8 cellular contexts compared by ENCODE assay signal in genomic region chr1:225746361-225747179, GRCh38. TPM values are rescaled to one million over a fixed set of nuclear protein-coding genes. Genes with fewer than 3 reads are reported as not detected.
DNase-seq lines count a peak whose midpoint lies in the region; ATAC-seq and TF ChIP-seq lines count a peak whose summit lies in the region.

No MANE protein-coding gene starts in this region.

- H3K9me2 ChIP-seq in hepatocyte (replicated peaks; ENCODE audit: insufficient read depth): no peaks in the 10 kb centered on the region

- H3K4me1 Mint-ChIP-seq in CD8-positive, alpha-beta T cell (ENCODE audit: low read depth): no peaks in the 10 kb centered on the region

- H3K9me3 Mint-ChIP-seq in CD8-positive, alpha-beta T cell: no peaks in the 10 kb centered on the region

- peak overlapping the region; percentile 60 for H2AFZ ChIP-seq in hepatocyte

- POLR2A ChIA-PET in BJ (lab: Charles Lee): interaction anchor here (0.7 kb wide), 1 partner anchor 224 kb away, joined by 3 read pairs; no protein-coding TSS in a partner anchor
- POLR2A ChIA-PET in CD8-positive, alpha-beta T cell (lab: Charles Lee): no interaction called here

- H3K36me3 ChIP-seq in BJ (ENCODE audit: control insufficient read depth, insufficient read depth, low read length) (no peaks in the 10 kb centered on the region), hepatocyte (replicated peaks; ENCODE audit: insufficient read depth, low read depth) (no peaks in the 10 kb centered on the region)
- H3K36me3 ChIP-seq in CD8-positive, alpha-beta T cell (ENCODE audit: insufficient read depth, low read length): no peaks in the 10 kb centered on the region

- no peaks in the 10 kb centered on the region for H3K27me3 Mint-ChIP-seq in CD8-positive, alpha-beta T cell (ENCODE audit: low read depth)

- WGBS in hepatocyte (ENCODE audit: low lambda C conversion rate, missing lambda C conversion rate): 39% methylated on average over 18 of the region's 18 CpGs

- no peak overlapping the region for H3K4me3 Mint-ChIP-seq in CD8-positive, alpha-beta T cell

- H3K4me3 ChIP-seq in BJ (ENCODE audit: low read depth, low read length) (peak overlapping the region; percentile 32), hepatocyte (peak overlapping the region; percentile 23), retinal pigment epithelial cell (ENCODE audit: low read length) (peak overlapping the region; percentile 33)
- no peak overlapping the region for H3K4me3 ChIP-seq in CD8-positive, alpha-beta T cell (ENCODE audit: low read depth, low read length)

- peaks cover 5% of the 10 kb centered on the region for H3K4me1 ChIP-seq in hepatocyte (ENCODE audit: insufficient read depth)
- no peaks in the 10 kb centered on the region for H3K4me1 ChIP-seq in CD8-positive, alpha-beta T cell (ENCODE audit: insufficient read depth, low read length)

- ATAC-seq in CD8-positive, alpha-beta T cell: no peak
- ATAC-seq in HG02763 (IDR thresholded peaks at IDR 0.05; ENCODE audit: unreplicated experiment) (no peak), HG03108 (IDR thresholded peaks at IDR 0.05; ENCODE audit: unreplicated experiment) (no peak)

- peak overlapping the region; percentile 81 for H3K4me2 ChIP-seq in hepatocyte

- intact Hi-C loops in CD8-positive, alpha-beta T cell (cut with DNase I, micrococcal nuclease): loop anchor here in 1 of 2 experiments (10.0 kb wide), 1 partner anchor 392 kb away; no protein-coding TSS in a partner anchor

- no peaks in the 10 kb centered on the region for H3K9me3 ChIP-seq in hepatocyte (ENCODE audit: low read depth)
- no peaks in the 10 kb centered on the region for H3K9me3 ChIP-seq in CD8-positive, alpha-beta T cell (ENCODE audit: low read length)

- no peaks in the 10 kb centered on the region for H3K27me3 ChIP-seq in BJ (ENCODE audit: control insufficient read depth, insufficient read depth, low read length)
- no peaks in the 10 kb centered on the region for H3K27me3 ChIP-seq in hepatocyte
- H3K27me3 ChIP-seq in CD8-positive, alpha-beta T cell (ENCODE audit: insufficient read depth, low read length): no peaks in the 10 kb centered on the region

- H3K27ac ChIP-seq in hepatocyte: peak overlapping the region; percentile 95
- H3K27ac ChIP-seq in CD8-positive, alpha-beta T cell (ENCODE audit: low read depth, low read length): no peak overlapping the region

- TF ChIP-seq CTCF in BJ (IDR thresholded peaks at IDR 0.05; ENCODE audit: insufficient read depth, low read depth, low read length): peak; percentile 28; the same call in 1 of the 2 replicates
- no peak for TF ChIP-seq CTCF in hepatocyte (IDR thresholded peaks at IDR 0.05; ENCODE audit: poor library complexity)
- TF ChIP-seq CTCF in retinal pigment epithelial cell (conservative IDR thresholded peaks at IDR 0.05; ENCODE audit: low read depth, low read length): peak; percentile 1
- TF ChIP-seq CTCF in CD8-positive, alpha-beta T cell (IDR thresholded peaks at IDR 0.05): no peak

- H3K36me3 Mint-ChIP-seq in CD8-positive, alpha-beta T cell: no peaks in the 10 kb centered on the region

- no peak overlapping the region for H3K27ac Mint-ChIP-seq in CD8-positive, alpha-beta T cell

- CTCF ChIA-PET in BJ (lab: Yijun Ruan, JAX): interaction anchor here (0.8 to 2.7 kb wide), 5 partner anchors 10 to 183 kb away, joined by 3 to 8 read pairs (median 4); no protein-coding TSS in a partner anchor
- CTCF ChIA-PET in CD8-positive, alpha-beta T cell (lab: Charles Lee): no interaction called here

- DNase-seq in BJ (ENCODE audit: low read depth) (peak; percentile 68), LoVo (ENCODE audit: low spot score) (peak; percentile 83), amygdala (lab: John Stamatoyannopoulos, UW) (peak in 41 of 56 donors; percentile 8 to 75 (median 36)), hepatocyte (ENCODE audit: low spot score) (peak; percentile 87), retinal pigment epithelial cell (ENCODE audit: low read depth) (peak; percentile 78)
- no peak for DNase-seq in CD8-positive, alpha-beta T cell

- no peaks in the 10 kb centered on the region for H3K79me2 ChIP-seq in hepatocyte

- H4K20me1 ChIP-seq in hepatocyte (ENCODE audit: insufficient read depth, poor library complexity, severe bottlenecking): no peaks in the 10 kb centered on the region

RNA-seq across cellular contexts. Expression of gene SRP9, which starts 31.1 kb away (rescaled TPM):
- polyA plus RNA-seq in BJ (2011; rRNA removed) (250 and 272 TPM in 2 replicates), hepatocyte (309 and 360 TPM in 2 replicates)
- polyA minus RNA-seq in BJ (2011; rRNA and poly(A)+ RNA removed): 67.8 and 76.8 TPM in 2 replicates
- total RNA-seq in hepatocyte: 414 and 445 TPM in 2 replicates
- total RNA-seq in CD8-positive, alpha-beta T cell: 10 to 100 TPM; 55.2 to 57.7 TPM

Comparison
In these comparisons a context has a peak if more than half of its experiments do, and no peak if none do; other contexts are left out.
1. DNase-seq: peak in BJ (single experiment), LoVo (single experiment), amygdala (41 of 56), hepatocyte (single experiment) and retinal pigment epithelial cell (single experiment); none in CD8-positive, alpha-beta T cell (0 of 7).
2. CTCF ChIP-seq: peak in BJ (single experiment) and retinal pigment epithelial cell (single experiment); none in hepatocyte (single experiment) and CD8-positive, alpha-beta T cell (single experiment).